Comparison of ENCODE assay signal across 10 cellular contexts in genomic region chr4:38455092-38455855, GRCh38.
A peak's percentile ranks its signal among the peaks of the same experiment; 100 is the strongest.
DNase-seq lines count a peak whose midpoint lies in the region; ATAC-seq and TF ChIP-seq lines count a peak whose summit lies in the region.
"Had no signal": no experiment of that assay in that cellular context is flagged by ENCODE, and none has a peak within 500 bp of the region (broad histone marks: within the 10 kb centered on the region; RNA-seq: fewer than 3 reads in every experiment).

No MANE protein-coding gene starts in this region.

- intact Hi-C loops in activated CD4-positive, alpha-beta memory T cell treated with anti-CD3 and anti-CD28 coated beads for 36 hours (cut with micrococcal nuclease) = loop anchor here (1.0 to 10.0 kb wide), 6 partner anchors 44 to 324 kb away; no protein-coding TSS in a partner anchor

- POLR2A ChIA-PET in activated CD4-positive, alpha-beta memory T cell treated with anti-CD3 and anti-CD28 coated beads for 36 hours (lab: Charles Lee) = interaction anchor here (0.9 kb wide), 1 partner anchor 136 kb away, joined by 3 read pairs; no protein-coding TSS in a partner anchor
- POLR2A ChIA-PET in activated CD4-positive, alpha-beta memory T cell treated with anti-CD3 and anti-CD28 coated beads, Interleukin-2, amount 10 ng/mL, durations not matched to agents 7 days and 5 days (lab: Charles Lee) = no interaction called here

- peaks cover 4% of the 10 kb centered on the region for H3K36me3 Mint-ChIP-seq in activated CD4-positive, alpha-beta memory T cell treated with anti-CD3 and anti-CD28 coated beads for 36 hours
- peaks cover 3% of the 10 kb centered on the region for H3K36me3 Mint-ChIP-seq in activated CD4-positive, alpha-beta memory T cell treated with anti-CD3 and anti-CD28 coated beads, Interleukin-2, amount 10 ng/mL, durations not matched to agents 7 days and 5 days (ENCODE audit: low read depth)
- no peaks in the 10 kb centered on the region for H3K36me3 Mint-ChIP-seq in nephron (ENCODE audit: low read depth)

- CTCF ChIA-PET in activated CD4-positive, alpha-beta memory T cell treated with anti-CD3 and anti-CD28 coated beads for 36 hours (lab: Charles Lee) = no interaction called here
- CTCF ChIA-PET in activated CD4-positive, alpha-beta memory T cell treated with anti-CD3 and anti-CD28 coated beads, Interleukin-2, amount 10 ng/mL, durations not matched to agents 7 days and 5 days (lab: Charles Lee) = interaction anchor here (0.6 kb wide), 1 partner anchor 220 kb away, joined by 3 read pairs; no protein-coding TSS in a partner anchor

- peak overlapping the region; percentile 79 for H3K27ac Mint-ChIP-seq in activated CD4-positive, alpha-beta memory T cell treated with anti-CD3 and anti-CD28 coated beads for 36 hours
- no peak overlapping the region for H3K27ac Mint-ChIP-seq in activated CD4-positive, alpha-beta memory T cell treated with anti-CD3 and anti-CD28 coated beads, Interleukin-2, amount 10 ng/mL, durations not matched to agents 7 days and 5 days
- H3K27ac Mint-ChIP-seq in nephron = peak overlapping the region in 2 of 3 experiments; percentile 17 to 64

- peaks cover 15% of the 10 kb centered on the region for H3K27me3 Mint-ChIP-seq in activated CD4-positive, alpha-beta memory T cell treated with anti-CD3 and anti-CD28 coated beads for 36 hours
- peaks cover 15% of the 10 kb centered on the region for H3K27me3 Mint-ChIP-seq in activated CD4-positive, alpha-beta memory T cell treated with anti-CD3 and anti-CD28 coated beads, Interleukin-2, amount 10 ng/mL, durations not matched to agents 7 days and 5 days
- H3K27me3 Mint-ChIP-seq in nephron (ENCODE audit: low read depth) = no peaks in the 10 kb centered on the region

- peaks cover 3% of the 10 kb centered on the region for H3K9me3 Mint-ChIP-seq in activated CD4-positive, alpha-beta memory T cell treated with anti-CD3 and anti-CD28 coated beads for 36 hours
- H3K9me3 Mint-ChIP-seq in activated CD4-positive, alpha-beta memory T cell treated with anti-CD3 and anti-CD28 coated beads, Interleukin-2, amount 10 ng/mL, durations not matched to agents 7 days and 5 days = peaks cover 10% of the 10 kb centered on the region
- H3K9me3 Mint-ChIP-seq in nephron = peaks cover 2% of the 10 kb centered on the region

- H3K4me1 Mint-ChIP-seq in activated CD4-positive, alpha-beta memory T cell treated with anti-CD3 and anti-CD28 coated beads for 36 hours (ENCODE audit: low read depth) = peaks cover 49% of the 10 kb centered on the region
- H3K4me1 Mint-ChIP-seq in activated CD4-positive, alpha-beta memory T cell treated with anti-CD3 and anti-CD28 coated beads, Interleukin-2, amount 10 ng/mL, durations not matched to agents 7 days and 5 days = peaks cover 30% of the 10 kb centered on the region
- no peaks in the 10 kb centered on the region for H3K4me1 Mint-ChIP-seq in nephron

- TF ChIP-seq CTCF in nephron (IDR thresholded peaks at IDR 0.05; ENCODE audit: unreplicated experiment in 3 of 3) = no peak

- DNase-seq in activated CD4-positive, alpha-beta memory T cell treated with anti-CD3 and anti-CD28 coated beads for 36 hours = no peak
- DNase-seq in activated CD4-positive, alpha-beta memory T cell treated with anti-CD3 and anti-CD28 coated beads, Interleukin-2, amount 10 ng/mL, durations not matched to agents 7 days and 5 days = no peak
- DNase-seq in GM19240 (ENCODE audit: insufficient read length, low spot score) = no peak
- DNase-seq in activated CD8-positive, alpha-beta memory T cell treated with anti-CD3 and anti-CD28 coated beads, Interleukin-2, amount 50 U/mL, for 4 hours = no peak
- no peak for DNase-seq in NCI-H1092 treated with DMSO at 0.1 percent for 48 hours (lab: John Stamatoyannopoulos, UW)
- DNase-seq: GDM1; stimulated activated CD4-positive, alpha-beta T cell treated with anti-CD3 and anti-CD28 coated beads, Interleukin-4, amount 100 ng/mL, for 24 hours had no signal

- H3K4me3 Mint-ChIP-seq in activated CD4-positive, alpha-beta memory T cell treated with anti-CD3 and anti-CD28 coated beads for 36 hours = no peak overlapping the region
- H3K4me3 Mint-ChIP-seq in activated CD4-positive, alpha-beta memory T cell treated with anti-CD3 and anti-CD28 coated beads, Interleukin-2, amount 10 ng/mL, durations not matched to agents 7 days and 5 days = no peak overlapping the region
- H3K4me3 Mint-ChIP-seq in nephron = no peak overlapping the region

- ATAC-seq in GM21576 (IDR thresholded peaks at IDR 0.05; ENCODE audit: unreplicated experiment) (peak; percentile 74), HG03432 (IDR thresholded peaks at IDR 0.05; ENCODE audit: unreplicated experiment) (peak; percentile 78)
